In the genomic region with DNA sequence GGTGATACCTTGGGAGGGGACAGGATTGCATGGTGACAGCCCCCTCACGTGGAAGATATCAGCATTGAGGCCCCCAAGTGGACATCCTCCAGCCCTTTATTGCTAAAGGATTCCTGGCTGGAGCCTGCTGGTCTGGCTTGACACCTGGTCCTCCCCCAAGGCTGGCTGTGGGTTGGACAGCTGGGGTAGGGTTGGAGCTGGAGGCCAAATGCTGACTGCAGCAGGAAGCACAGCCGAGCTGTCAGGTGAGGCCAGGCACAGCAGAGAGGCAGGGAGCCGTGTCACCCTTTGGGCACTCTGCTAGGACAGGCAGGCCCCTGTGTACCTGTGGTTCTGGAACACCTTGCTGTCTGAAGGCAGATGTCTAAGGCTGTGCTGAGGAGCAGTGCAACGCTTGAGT, we compare ENCODE assay signal across 18 cellular contexts. TPM values are rescaled to one million over a fixed set of nuclear protein-coding genes. Genes with fewer than 3 reads are reported as not detected.
DNase-seq lines count a peak whose midpoint lies in the region; ATAC-seq, FAIRE-seq and TF ChIP-seq lines count a peak whose summit lies in the region.
"Had no signal": no experiment of that assay in that cellular context is flagged by ENCODE, and none has a peak within 500 bp of the region (broad histone marks: within the 10 kb centered on the region; RNA-seq: fewer than 3 reads in every experiment).

No MANE protein-coding gene starts in this region.

- no peaks in the 10 kb centered on the region for H3K36me3 ChIP-seq in BE2C
- H3K36me3 ChIP-seq in K562 (ENCODE audit: control insufficient read depth, insufficient read depth, low read length): no peaks in the 10 kb centered on the region

- no peak for ATAC-seq in K562
- no peak for ATAC-seq in memory B cell (ENCODE audit: low read depth)
- ATAC-seq in GM21825 (IDR thresholded peaks at IDR 0.05; ENCODE audit: unreplicated experiment): no peak
- ATAC-seq: foreskin keratinocyte, lower lobe of right lung had no signal

- peaks cover 26% of the 10 kb centered on the region for H3K4me1 Mint-ChIP-seq in memory B cell

- peak; percentile 16; the same call in 1 of the 2 replicates for TF ChIP-seq CTCF in BE2C (IDR thresholded peaks at IDR 0.05; ENCODE audit: low read depth, low read length)
- peak; percentile 0 for TF ChIP-seq CTCF in GM12865 (IDR thresholded peaks at IDR 0.05; ENCODE audit: insufficient read depth, low read depth, low read length, missing control alignments)
- TF ChIP-seq CTCF in K562 (IDR thresholded peaks at IDR 0.05 in 2 of 3, conservative IDR thresholded peaks at IDR 0.05 in 1 of 3; ENCODE audit: insufficient read depth in 2 of 3, low read depth in 1 of 3, low read length in 3 of 3): peak in 2 of 3 experiments; percentile 25 to 48; a peak in 3 of 6 replicates

- peaks cover 4% of the 10 kb centered on the region for H3K9me1 ChIP-seq in K562 (ENCODE audit: control insufficient read depth, insufficient read depth, low read length)

- H3K4me3 ChIP-seq in BE2C (ENCODE audit: low read depth, low read length): no peak overlapping the region
- H3K4me3 ChIP-seq in GM12865 (ENCODE audit: low read depth, low read length): no peak overlapping the region
- H3K4me3 ChIP-seq in K562: no peak overlapping the region
- H3K4me3 ChIP-seq: lower lobe of right lung had no signal

- no peaks in the 10 kb centered on the region for H3K9me3 Mint-ChIP-seq in memory B cell
- H3K9me3 Mint-ChIP-seq: activated CD4-positive, alpha-beta memory T cell treated with anti-CD3 and anti-CD28 coated beads, Interleukin-2, amount 10 ng/mL, durations not matched to agents 7 days and 5 days; nephron progenitor cell had no signal

- POLR2A ChIA-PET in K562 (lab: Yijun Ruan, JAX): no interaction called here

- H3K4me1 ChIP-seq in BE2C: peaks cover 8% of the 10 kb centered on the region; the same call in 1 of the 2 replicates
- peaks cover 5 to 39% of the 10 kb centered on the region in 2 experiments; a peak in 3 of 5 replicates for H3K4me1 ChIP-seq in K562 (replicated peaks in 1 of 2; ENCODE audit: control insufficient read depth in 2 of 2, insufficient read depth in 2 of 2, low read length in 2 of 2)
- H3K4me1 ChIP-seq: foreskin keratinocyte had no signal

- TF ChIP-seq POLR2A in K562 (conservative IDR thresholded peaks at IDR 0.05): no peak

- CTCF ChIA-PET in K562 (lab: Yijun Ruan, JAX; ENCODE audit: low intra/inter-chr PET ratio): no interaction called here

- H2AFZ ChIP-seq in K562 (ENCODE audit: low read depth, low read length): no peak overlapping the region

- H3K4me3 Mint-ChIP-seq in memory B cell: no peak overlapping the region
- H3K4me3 Mint-ChIP-seq: activated CD4-positive, alpha-beta memory T cell treated with anti-CD3 and anti-CD28 coated beads, Interleukin-2, amount 10 ng/mL, durations not matched to agents 7 days and 5 days had no signal

- in situ Hi-C loops in K562 (cut with MboI): no loop called here

- no peaks in the 10 kb centered on the region for H3K27me3 Mint-ChIP-seq in memory B cell

- no peak for DNase-seq in BE2C
- DNase-seq in GM12865 (ENCODE audit: low read depth): no peak
- DNase-seq in K562 (ENCODE audit: extremely low read depth in 1 of 4, low spot score in 3 of 4): no peak
- DNase-seq in memory B cell (ENCODE audit: low spot score in 2 of 2): no peak
- DNase-seq in activated CD4-positive, CD25-positive, alpha-beta regulatory T cell (lab: John Stamatoyannopoulos, UW): no peak
- DNase-seq in NCI-H1417 treated with DMSO at 0.1 percent for 48 hours (lab: John Stamatoyannopoulos, UW): no peak
- DNase-seq in NCI-H524 treated with DMSO at 0.1 percent for 48 hours (lab: John Stamatoyannopoulos, UW): no peak
- DNase-seq: ACHN; activated CD4-positive, alpha-beta memory T cell treated with anti-CD3 and anti-CD28 coated beads, Interleukin-2, amount 10 ng/mL, durations not matched to agents 7 days and 5 days; central memory CD4-positive, alpha-beta T cell; foreskin keratinocyte; lower lobe of right lung; NCI-H2029 treated with DMSO at 0.1 percent for 48 hours; NCI-H526 treated with DMSO at 0.1 percent for 48 hours; nephron progenitor cell had no signal

- intact Hi-C loops in K562 (cut with micrococcal nuclease): no loop called here

- H3K9me3 ChIP-seq in BE2C (no peaks in the 10 kb centered on the region), K562 (replicated peaks; ENCODE audit: control insufficient read depth, insufficient read depth, low read depth, low read length) (no peaks in the 10 kb centered on the region)
- H3K9me3 ChIP-seq: lower lobe of right lung had no signal

- peaks cover 2% of the 10 kb centered on the region for H3K36me3 Mint-ChIP-seq in memory B cell

- peak overlapping the region; percentile 97 for H3K27ac Mint-ChIP-seq in memory B cell
- H3K27ac Mint-ChIP-seq: activated CD4-positive, alpha-beta memory T cell treated with anti-CD3 and anti-CD28 coated beads, Interleukin-2, amount 10 ng/mL, durations not matched to agents 7 days and 5 days had no signal

- no peak overlapping the region for H3K27ac ChIP-seq in K562 (ENCODE audit: extremely low read depth, low read depth, low read length)
- H3K27ac ChIP-seq: foreskin keratinocyte had no signal

- H3K4me2 ChIP-seq in K562 (ENCODE audit: insufficient read depth, low read length): no peak overlapping the region

- no peak for TF ChIP-seq EP300 in K562 (IDR thresholded peaks at IDR 0.05; ENCODE audit: low read length)

- FAIRE-seq in K562 (lab: Jason Lieb, UNC): no peak
- FAIRE-seq: D721Med, endometrium had no signal

- no TSS peak for BruUV-seq in K562 (replicated peaks; lab: Mats Ljungman, UMichigan)

- 2% methylated on average over 4 of the region's 4 CpGs for WGBS in K562 (ENCODE audit: insufficient coverage, low coverage, missing lambda C conversion rate)

- H4K20me1 ChIP-seq in K562 (replicated peaks; ENCODE audit: control insufficient read depth, insufficient read depth, low read length): peaks cover 29% of the 10 kb centered on the region

- no peak overlapping the region for H3K9ac ChIP-seq in K562 (ENCODE audit: insufficient read depth in 1 of 2, low read depth in 2 of 2, low read length in 2 of 2)

- no peaks in the 10 kb centered on the region for H3K27me3 ChIP-seq in BE2C
- H3K27me3 ChIP-seq in K562 (ENCODE audit: control insufficient read depth in 2 of 2, insufficient read depth in 2 of 2, low read length in 2 of 2): peaks cover 32 to 71% of the 10 kb centered on the region in 2 experiments; a peak in 4 of 5 replicates
- H3K27me3 ChIP-seq: foreskin keratinocyte had no signal

- no peaks in the 10 kb centered on the region for H3K79me2 ChIP-seq in K562 (ENCODE audit: control insufficient read depth, insufficient read depth, low read length)

- TF ChIP-seq RAD21 in K562 (CRISPR knock-in tag; conservative IDR thresholded peaks at IDR 0.05 in 1 of 2, IDR thresholded peaks at IDR 0.05 in 1 of 2): no peak

RNA-seq across cellular contexts. Expression of gene CACFD1, which starts 2.2 kb away (rescaled TPM):
- 29.3 TPM for polyA plus RNA-seq in BE2C (2012; ENCODE audit: insufficient read depth, insufficient read length, low read depth)
- total RNA-seq in K562 (2011; cell fraction: chromatin; rRNA removed; ENCODE audit: low replicate concordance): 2.9 and 4.1 TPM in 2 replicates
- 3.4 and 4.7 TPM in 2 replicates for total RNA-seq in K562 (2011; cell fraction: nucleolus; rRNA removed)
- 3.2 and 5.5 TPM in 2 replicates for total RNA-seq in K562 (2011; cell fraction: nucleoplasm; rRNA removed)
- total RNA-seq in K562 (2014; rRNA removed) (1.1 and 1.2 TPM in 2 replicates), K562 (2014; rRNA removed; fragmentation: Illumina TruSeq; extraction: Trizol) (0.11 and 0.13 TPM in 2 replicates), K562 (2015; rRNA removed; fragmentation: Illumina TruSeq; extraction: Trizol) (0.54 and 0.64 TPM in 2 replicates), K562 (2021) (1.4 and 1.8 TPM in 2 replicates)
- polyA plus RNA-seq in K562 (2011; rRNA removed) (0.87 and 1.2 TPM in 2 replicates), K562 (2014; fragmentation: Illumina TruSeq; extraction: Trizol) (0.16 and 0.37 TPM in 2 replicates), K562 (2014; fragmentation: Nextera tagmentation; extraction: Ambion mirVana) (not detected), K562 (2014; rRNA removed) (1.1 and 1.4 TPM in 2 replicates)
- polyA plus RNA-seq in K562 (2011; cell fraction: cytosol; rRNA removed): 0.77 and 1.1 TPM in 2 replicates
- 1.3 and 2.3 TPM in 2 replicates for polyA plus RNA-seq in K562 (2011; cell fraction: nucleus; rRNA removed)
- polyA plus RNA-seq in K562 (2012): 0.89 and 3.8 TPM in 2 replicates
- polyA minus RNA-seq in K562 (2011; rRNA and poly(A)+ RNA removed): 0.57 and 0.70 TPM in 2 replicates
- 0.67 and 0.82 TPM in 2 replicates for polyA minus RNA-seq in K562 (2011; cell fraction: cytosol; rRNA and poly(A)+ RNA removed)
- polyA minus RNA-seq in K562 (2011; cell fraction: nucleus; rRNA and poly(A)+ RNA removed): 1.7 and 1.8 TPM in 2 replicates

RNA-seq across cellular contexts. Expression of gene SLC2A6, which starts 16.9 kb away (rescaled TPM):
- polyA plus RNA-seq in BE2C (2012; ENCODE audit: insufficient read depth, insufficient read length, low read depth): 33.4 TPM
- 0.32 and 1.7 TPM in 2 replicates for total RNA-seq in K562 (2011; cell fraction: chromatin; rRNA removed; ENCODE audit: low replicate concordance)
- 1.2 and 1.8 TPM in 2 replicates for total RNA-seq in K562 (2011; cell fraction: nucleolus; rRNA removed)
- 0.53 and 1.3 TPM in 2 replicates for total RNA-seq in K562 (2011; cell fraction: nucleoplasm; rRNA removed)
- total RNA-seq in K562 (2014; rRNA removed): 0.09 and 0.41 TPM in 2 replicates
- 0.04 and 0.06 TPM in 2 replicates for total RNA-seq in K562 (2014; rRNA removed; fragmentation: Illumina TruSeq; extraction: Trizol)
- 0.04 TPM in 1 of 2 replicates, not detected in the other for total RNA-seq in K562 (2015; rRNA removed; fragmentation: Illumina TruSeq; extraction: Trizol)
- total RNA-seq in K562 (2021): 0.16 and 0.38 TPM in 2 replicates
- 0.08 and 0.22 TPM in 2 replicates for polyA plus RNA-seq in K562 (2011; rRNA removed)
- 0.19 and 0.58 TPM in 2 replicates for polyA plus RNA-seq in K562 (2011; cell fraction: cytosol; rRNA removed)
- polyA plus RNA-seq in K562 (2011; cell fraction: nucleus; rRNA removed): 0.32 and 0.61 TPM in 2 replicates
- polyA plus RNA-seq in K562 (2012): 0.17 and 0.24 TPM in 2 replicates
- polyA plus RNA-seq in K562 (2014; fragmentation: Illumina TruSeq; extraction: Trizol): not detected in 2 replicates
- polyA plus RNA-seq in K562 (2014; fragmentation: Nextera tagmentation; extraction: Ambion mirVana): not detected
- polyA plus RNA-seq in K562 (2014; rRNA removed): 0.27 and 0.39 TPM in 2 replicates
- 0.09 and 0.21 TPM in 2 replicates for polyA minus RNA-seq in K562 (2011; rRNA and poly(A)+ RNA removed)
- 0.48 and 0.64 TPM in 2 replicates for polyA minus RNA-seq in K562 (2011; cell fraction: cytosol; rRNA and poly(A)+ RNA removed)
- polyA minus RNA-seq in K562 (2011; cell fraction: nucleus; rRNA and poly(A)+ RNA removed): 0.81 and 1.4 TPM in 2 replicates

RNA-seq across cellular contexts. Expression of gene ADAMTS13, which starts 39.8 kb away (rescaled TPM):
- polyA plus RNA-seq in BE2C (2012; ENCODE audit: insufficient read depth, insufficient read length, low read depth): 6.1 TPM
- 0.51 and 1.4 TPM in 2 replicates for total RNA-seq in K562 (2011; cell fraction: chromatin; rRNA removed; ENCODE audit: low replicate concordance)
- 0.53 and 0.83 TPM in 2 replicates for total RNA-seq in K562 (2011; cell fraction: nucleolus; rRNA removed)
- 0.44 and 1.4 TPM in 2 replicates for total RNA-seq in K562 (2011; cell fraction: nucleoplasm; rRNA removed)
- total RNA-seq in K562 (2014; rRNA removed): 0.04 TPM in 1 of 2 replicates, not detected in the other
- not detected in 2 replicates for total RNA-seq in K562 (2014; rRNA removed; fragmentation: Illumina TruSeq; extraction: Trizol)
- total RNA-seq in K562 (2015; rRNA removed; fragmentation: Illumina TruSeq; extraction: Trizol): 0.04 TPM in 1 of 2 replicates, not detected in the other
- total RNA-seq in K562 (2021): 0.07 TPM in 1 of 2 replicates, not detected in the other
- 0.16 and 0.20 TPM in 2 replicates for polyA plus RNA-seq in K562 (2011; rRNA removed)
- 0.10 and 0.16 TPM in 2 replicates for polyA plus RNA-seq in K562 (2011; cell fraction: cytosol; rRNA removed)
- 1.2 and 1.3 TPM in 2 replicates for polyA plus RNA-seq in K562 (2011; cell fraction: nucleus; rRNA removed)
- polyA plus RNA-seq in K562 (2012): 0.29 and 1.0 TPM in 2 replicates
- 0.03 TPM in 1 of 2 replicates, not detected in the other for polyA plus RNA-seq in K562 (2014; fragmentation: Illumina TruSeq; extraction: Trizol)
- not detected for polyA plus RNA-seq in K562 (2014; fragmentation: Nextera tagmentation; extraction: Ambion mirVana)
- 0.04 and 0.26 TPM in 2 replicates for polyA plus RNA-seq in K562 (2014; rRNA removed)
- polyA minus RNA-seq in K562 (2011; rRNA and poly(A)+ RNA removed): not detected in 2 replicates
- polyA minus RNA-seq in K562 (2011; cell fraction: cytosol; rRNA and poly(A)+ RNA removed): not detected in 2 replicates
- 0.33 and 0.40 TPM in 2 replicates for polyA minus RNA-seq in K562 (2011; cell fraction: nucleus; rRNA and poly(A)+ RNA removed)

RNA-seq across cellular contexts. Expression of gene REXO4, which starts 44.2 kb away (rescaled TPM):
- polyA plus RNA-seq in BE2C (2012; ENCODE audit: insufficient read depth, insufficient read length, low read depth): 63.9 TPM
- total RNA-seq in K562 (2011; cell fraction: chromatin; rRNA removed; ENCODE audit: low replicate concordance): 33.3 and 49.1 TPM in 2 replicates
- total RNA-seq in K562 (2011; cell fraction: nucleolus; rRNA removed): 33.0 and 38.9 TPM in 2 replicates
- total RNA-seq in K562 (2011; cell fraction: nucleoplasm; rRNA removed): 25.6 and 35.8 TPM in 2 replicates
- total RNA-seq in K562 (2014; rRNA removed) (70.5 and 72.9 TPM in 2 replicates), K562 (2014; rRNA removed; fragmentation: Illumina TruSeq; extraction: Trizol) (19.6 and 21.6 TPM in 2 replicates), K562 (2015; rRNA removed; fragmentation: Illumina TruSeq; extraction: Trizol) (31.1 and 31.3 TPM in 2 replicates), K562 (2021) (56.4 and 57.9 TPM in 2 replicates)
- polyA plus RNA-seq in K562 (2011; rRNA removed) (23.9 and 29.2 TPM in 2 replicates), K562 (2014; fragmentation: Illumina TruSeq; extraction: Trizol) (40.9 and 45.1 TPM in 2 replicates), K562 (2014; fragmentation: Nextera tagmentation; extraction: Ambion mirVana) (1 to 10 TPM; 3.4 to 5.0 TPM), K562 (2014; rRNA removed) (58.8 and 62.3 TPM in 2 replicates)
- 26.2 and 39.1 TPM in 2 replicates for polyA plus RNA-seq in K562 (2011; cell fraction: cytosol; rRNA removed)
- polyA plus RNA-seq in K562 (2011; cell fraction: nucleus; rRNA removed): 19.8 and 27.2 TPM in 2 replicates
- 22.0 and 39.1 TPM in 2 replicates for polyA plus RNA-seq in K562 (2012)
- polyA minus RNA-seq in K562 (2011; rRNA and poly(A)+ RNA removed): 22.5 and 31.4 TPM in 2 replicates
- polyA minus RNA-seq in K562 (2011; cell fraction: cytosol; rRNA and poly(A)+ RNA removed): 17.9 and 24.8 TPM in 2 replicates
- polyA minus RNA-seq in K562 (2011; cell fraction: nucleus; rRNA and poly(A)+ RNA removed): 13.6 and 16.7 TPM in 2 replicates
